Comparison of ENCODE assay signal across 12 cellular contexts in the genomic region with DNA sequence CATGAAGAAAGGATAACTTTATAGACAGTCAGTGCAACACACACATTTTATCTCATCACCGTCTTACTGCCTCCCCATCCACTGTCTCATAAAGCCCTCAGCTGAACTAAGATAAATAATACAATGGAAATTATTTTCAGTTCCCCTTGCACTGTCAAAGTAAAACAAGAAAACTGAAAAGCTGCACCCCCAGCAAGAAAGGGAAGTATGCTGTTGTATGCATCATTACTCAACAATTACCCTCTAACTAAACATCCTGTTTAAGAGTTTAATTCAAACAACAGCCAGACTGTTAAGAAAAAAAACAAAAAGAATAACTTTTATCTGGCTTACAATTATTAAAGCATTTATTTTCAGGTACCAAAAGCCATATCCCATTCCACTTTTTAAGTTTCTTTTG. TPM values are rescaled to one million over a fixed set of nuclear protein-coding genes. Genes with fewer than 3 reads are reported as not detected.
DNase-seq lines count a peak whose midpoint lies in the region; ATAC-seq, FAIRE-seq and TF ChIP-seq lines count a peak whose summit lies in the region.
"Had no signal": no experiment of that assay in that cellular context is flagged by ENCODE, and none has a peak within 500 bp of the region (broad histone marks: within the 10 kb centered on the region; RNA-seq: fewer than 3 reads in every experiment).

No MANE protein-coding gene starts in this region.

- FAIRE-seq in HTR-8/SVneo (lab: Jason Lieb, UNC), result no peak
- FAIRE-seq: D721Med had no signal

- no peak for TF ChIP-seq EP300 in esophagus muscularis mucosa (IDR thresholded peaks at IDR 0.05)

- H3K36me3 Mint-ChIP-seq in activated B cell treated with CpG ODN at 0.5 μM for 24 hours (ENCODE audit: low read depth), result peaks cover 39% of the 10 kb centered on the region

- no peaks in the 10 kb centered on the region for H3K9me3 Mint-ChIP-seq in activated B cell treated with CpG ODN at 0.5 μM for 24 hours
- H3K9me3 Mint-ChIP-seq: activated naive CD8-positive, alpha-beta T cell treated with anti-CD3 and anti-CD28 coated beads, Interleukin-2, amount 10 ng/mL, durations not matched to agents 7 days and 5 days had no signal

- peak overlapping the region; percentile 74 for H3K27ac Mint-ChIP-seq in activated B cell treated with CpG ODN at 0.5 μM for 24 hours
- H3K27ac Mint-ChIP-seq: activated naive CD8-positive, alpha-beta T cell treated with anti-CD3 and anti-CD28 coated beads, Interleukin-2, amount 10 ng/mL, durations not matched to agents 7 days and 5 days had no signal

- intact Hi-C loops in activated B cell treated with CpG ODN at 0.5 μM for 24 hours (cut with micrococcal nuclease), result loop anchor here (1.0 to 2.0 kb wide), 4 partner anchors 25 to 97 kb away; a partner anchor contains a TSS
- intact Hi-C loops in posterior cingulate gyrus (cut with DNase I), result no loop called here
- intact Hi-C loops in esophagus muscularis mucosa (cut with DNase I), result no loop called here

- H3K4me3 ChIP-seq in esophagus muscularis mucosa, result no peak overlapping the region

- CTCF ChIA-PET in activated B cell treated with CpG ODN at 0.5 μM for 24 hours (lab: Charles Lee), result interaction anchor here (0.7 to 1.0 kb wide), 2 partner anchors 112 to 153 kb away, joined by 3 to 5 read pairs; no protein-coding TSS in a partner anchor

- POLR2A ChIA-PET in activated B cell treated with CpG ODN at 0.5 μM for 24 hours (lab: Charles Lee), result interaction anchor here (0.7 to 2.2 kb wide), 5 partner anchors 25 to 494 kb away, joined by 3 to 8 read pairs (median 5); a partner anchor contains a TSS

- DNase-seq in GF-D8 (lab: John Stamatoyannopoulos, UW), result peak; percentile 77
- no peak for DNase-seq in activated B cell treated with CpG ODN at 0.5 μM for 24 hours
- DNase-seq in posterior cingulate gyrus, result no peak
- no peak for DNase-seq in esophagus muscularis mucosa (ENCODE audit: extremely low spot score)
- DNase-seq in HTR-8/SVneo (ENCODE audit: insufficient read length, low spot score), result no peak
- no peak for DNase-seq in activated T-cell treated with anti-CD3 and anti-CD28 coated beads, Interleukin-2, amount 50 U/mL, for 48 hours
- DNase-seq: activated naive CD8-positive, alpha-beta T cell treated with anti-CD3 and anti-CD28 coated beads, Interleukin-2, amount 10 ng/mL, durations not matched to agents 7 days and 5 days; NCI-H226 had no signal

- TF ChIP-seq CTCF in activated B cell treated with CpG ODN at 0.5 μM for 24 hours (IDR thresholded peaks at IDR 0.05), result no peak
- no peak for TF ChIP-seq CTCF in esophagus muscularis mucosa (IDR thresholded peaks at IDR 0.05)

- peaks cover 34 to 86% (median 58%) of the 10 kb centered on the region in 4 donors for H3K36me3 ChIP-seq in esophagus muscularis mucosa

- no peak overlapping the region for H3K27ac ChIP-seq in esophagus muscularis mucosa (replicated peaks in 1 of 4)

- no peaks in the 10 kb centered on the region for H3K27me3 ChIP-seq in esophagus muscularis mucosa

- H3K4me3 Mint-ChIP-seq in activated B cell treated with CpG ODN at 0.5 μM for 24 hours, result peak overlapping the region; percentile 6
- H3K4me3 Mint-ChIP-seq: activated naive CD8-positive, alpha-beta T cell treated with anti-CD3 and anti-CD28 coated beads, Interleukin-2, amount 10 ng/mL, durations not matched to agents 7 days and 5 days had no signal

- ATAC-seq in GM21367 (IDR thresholded peaks at IDR 0.05; ENCODE audit: unreplicated experiment) (peak; percentile 83), HG03378 (IDR thresholded peaks at IDR 0.05; ENCODE audit: unreplicated experiment) (peak; percentile 90), activated B cell treated with CpG ODN at 0.5 μM for 24 hours (ENCODE audit: low read depth) (peak; percentile 95)
- ATAC-seq: HCT116 had no signal

- H3K27me3 Mint-ChIP-seq in activated B cell treated with CpG ODN at 0.5 μM for 24 hours, result no peaks in the 10 kb centered on the region
- H3K27me3 Mint-ChIP-seq: activated naive CD8-positive, alpha-beta T cell treated with anti-CD3 and anti-CD28 coated beads, Interleukin-2, amount 10 ng/mL, durations not matched to agents 7 days and 5 days had no signal

- no peak for TF ChIP-seq POLR2A in esophagus muscularis mucosa (IDR thresholded peaks at IDR 0.05; ENCODE audit: low read depth)

- H3K4me1 Mint-ChIP-seq in activated B cell treated with CpG ODN at 0.5 μM for 24 hours, result peaks cover 48% of the 10 kb centered on the region
- H3K4me1 Mint-ChIP-seq: activated naive CD8-positive, alpha-beta T cell treated with anti-CD3 and anti-CD28 coated beads, Interleukin-2, amount 10 ng/mL, durations not matched to agents 7 days and 5 days had no signal

- H3K9me3 ChIP-seq in esophagus muscularis mucosa, result no peaks in the 10 kb centered on the region

- H3K4me1 ChIP-seq in esophagus muscularis mucosa, result no peaks in the 10 kb centered on the region

- 59% methylated on average over 1 of the region's 1 CpG for WGBS in esophagus muscularis mucosa

RNA-seq across cellular contexts. Expression of a gene that starts 25.0 kb away (rescaled TPM):
- total RNA-seq in activated B cell treated with CpG ODN at 0.5 μM for 24 hours (39.0 and 52.9 TPM in 2 replicates), esophagus muscularis mucosa (10 to 100 TPM; 10.9 to 30.2 (median 24.4) TPM)

RNA-seq across cellular contexts. Expression of a gene that starts 31.9 kb away (rescaled TPM):
- 28.5 and 29.4 TPM in 2 replicates for total RNA-seq in activated B cell treated with CpG ODN at 0.5 μM for 24 hours
- 10 to 100 TPM; 42.0 to 58.6 (median 49.7) TPM for total RNA-seq in esophagus muscularis mucosa
